8 cellular contexts compared by ENCODE assay signal in the genomic region with DNA sequence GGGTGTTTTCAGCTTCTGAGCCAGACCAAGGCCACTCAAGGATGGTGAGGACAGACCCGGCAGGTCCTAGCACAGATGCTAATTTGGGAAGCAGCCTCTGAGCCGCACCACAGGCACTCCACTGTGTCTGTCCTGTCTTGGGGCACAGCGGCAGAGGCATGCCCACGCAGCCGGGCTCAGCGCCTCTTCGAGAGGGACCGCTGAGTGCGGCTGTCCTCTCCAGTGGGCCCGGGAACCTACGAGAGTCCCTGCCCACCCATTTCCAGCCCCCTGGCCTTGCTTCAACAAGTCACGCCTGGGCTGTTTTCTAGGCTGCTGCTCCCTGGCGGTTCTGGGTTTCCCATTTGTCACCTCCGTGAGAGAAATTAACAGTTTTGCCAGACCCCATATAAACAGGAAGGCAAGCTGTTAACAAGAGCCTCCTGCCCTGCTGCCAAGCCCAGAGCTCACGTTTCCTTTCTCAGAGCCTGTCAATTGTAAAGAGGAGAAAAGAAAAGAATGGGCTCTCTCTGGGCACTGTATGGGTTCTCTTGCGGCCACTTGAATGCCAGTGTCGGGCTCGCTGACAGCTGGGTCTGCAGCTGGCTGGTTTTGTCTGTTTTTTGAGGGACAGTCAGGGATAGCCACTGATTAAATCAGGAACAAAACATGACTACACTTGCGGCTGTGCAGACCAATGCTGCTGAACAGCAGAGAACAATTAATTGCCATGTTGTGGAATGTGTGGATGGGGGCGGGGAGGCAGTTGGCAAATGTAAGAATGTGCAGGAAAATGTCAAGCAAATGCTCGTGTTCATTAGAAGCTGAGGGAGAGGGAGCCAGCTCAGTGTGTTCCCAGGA. TPM values are rescaled to one million over a fixed set of nuclear protein-coding genes. Genes with fewer than 3 reads are reported as not detected.
DNase-seq lines count a peak whose midpoint lies in the region; ATAC-seq and TF ChIP-seq lines count a peak whose summit lies in the region.

No MANE protein-coding gene starts in this region.

- TF ChIP-seq EP300 in stomach (IDR thresholded peaks at IDR 0.05), result no peak

- TF ChIP-seq CTCF in stomach (IDR thresholded peaks at IDR 0.05), result no peak

- ATAC-seq in left lobe of liver (peak; percentile 10), GM18867 (IDR thresholded peaks at IDR 0.05; ENCODE audit: unreplicated experiment) (no peak)

- no peak for TF ChIP-seq POLR2A in stomach (IDR thresholded peaks at IDR 0.05)

- H3K36me3 ChIP-seq in stomach, result no peaks in the 10 kb centered on the region

- peak overlapping the region; percentile 24 for H3K27ac ChIP-seq in angular gyrus (ENCODE audit: low read depth, low read length)
- peak overlapping the region in 4 of 5 donors; percentile 61 to 74 (median 67) for H3K27ac ChIP-seq in stomach

- DNase-seq in NCI-H1092 (lab: John Stamatoyannopoulos, UW), result peak; percentile 52
- DNase-seq in left lobe of liver (ENCODE audit: low spot score), result no peak
- no peak for DNase-seq in stomach
- DNase-seq in mesenteric fat pad (ENCODE audit: low spot score), result no peak
- DNase-seq in MV-4-11 (lab: John Stamatoyannopoulos, UW), result no peak
- DNase-seq in 8988T, result no peak

- 42 to 63% (median 52%) methylated on average over 21 of the region's 21 CpGs for WGBS in stomach, 5 donors

- peak overlapping the region; percentile 17 to 26 (median 24) for H3K4me3 ChIP-seq in stomach

- H3K27me3 ChIP-seq in stomach, result no peaks in the 10 kb centered on the region

- peaks cover 5 to 69% (median 29%) of the 10 kb centered on the region in 4 donors for H3K4me1 ChIP-seq in stomach

- no peaks in the 10 kb centered on the region for H3K9me3 ChIP-seq in stomach

- intact Hi-C loops in stomach (cut with DNase I; ENCODE audit: low total_unique reads), result no loop called here

RNA-seq across cellular contexts. Expression of a gene that starts 30.6 kb away (rescaled TPM):
- total RNA-seq in left lobe of liver, result 0.50 TPM
- 1 to 10 TPM in 1 of 5 donors, under 1 TPM in 2, not detected in 2; 0.87 to 2.2 (median 0.89) TPM for total RNA-seq in stomach
- polyA plus RNA-seq in stomach, result 1 to 10 TPM in 2 of 3 donors, not detected in 1; 1.2 to 1.3 TPM
- 1.4 TPM for total RNA-seq in mesenteric fat pad
